ENCODE assay signal across 7 cellular contexts in genomic region chr13:97221491-97221890, GRCh38. TPM values are rescaled to one million over a fixed set of nuclear protein-coding genes. Genes with fewer than 3 reads are reported as not detected.
A peak's percentile ranks its signal among the peaks of the same experiment; 100 is the strongest.
DNase-seq lines count a peak whose midpoint lies in the region; ATAC-seq and TF ChIP-seq lines count a peak whose summit lies in the region.

No MANE protein-coding gene starts in this region.

- no peak for ATAC-seq in activated B cell treated with CpG ODN at 0.5 μM for 24 hours (ENCODE audit: low read depth)
- no peak for ATAC-seq in GM19328 (IDR thresholded peaks at IDR 0.05; ENCODE audit: unreplicated experiment)

- H3K27ac ChIP-seq in iPS-18a (ENCODE audit: low read length): no peak overlapping the region
- peak overlapping the region; percentile 95 for H3K27ac ChIP-seq in smooth muscle cell (ENCODE audit: low read depth)

- intact Hi-C loops in activated B cell treated with CpG ODN at 0.5 μM for 24 hours (cut with micrococcal nuclease): loop anchor here (5.0 to 10.0 kb wide), 3 partner anchors 121 to 1863 kb away; no protein-coding TSS in a partner anchor

- H2AFZ ChIP-seq in smooth muscle cell (ENCODE audit: low read depth): no peak overlapping the region

- peaks cover 40% of the 10 kb centered on the region for H3K79me2 ChIP-seq in smooth muscle cell (ENCODE audit: low read depth)

- TF ChIP-seq CTCF in HFF-Myc (IDR thresholded peaks at IDR 0.05; ENCODE audit: low read depth, low read length, missing control alignments) (no peak), activated B cell treated with CpG ODN at 0.5 μM for 24 hours (IDR thresholded peaks at IDR 0.05) (no peak), smooth muscle cell (IDR thresholded peaks at IDR 0.05; ENCODE audit: borderline replicate concordance, insufficient read depth, poor library complexity, severe bottlenecking) (no peak)

- peaks cover 7% of the 10 kb centered on the region for H3K36me3 Mint-ChIP-seq in activated B cell treated with CpG ODN at 0.5 μM for 24 hours (ENCODE audit: low read depth)

- no peaks in the 10 kb centered on the region for H3K36me3 ChIP-seq in iPS-18a (ENCODE audit: control insufficient read depth, low read depth, low read length)
- H3K36me3 ChIP-seq in smooth muscle cell (ENCODE audit: low read depth): no peaks in the 10 kb centered on the region

- peak overlapping the region; percentile 89 for H3K4me3 Mint-ChIP-seq in activated B cell treated with CpG ODN at 0.5 μM for 24 hours

- 84% methylated on average over 6 of the region's 6 CpGs for WGBS in smooth muscle cell (ENCODE audit: low lambda C conversion rate)

- H3K4me3 ChIP-seq in HFF-Myc (replicated peaks; ENCODE audit: low read depth, low read length) (peak overlapping the region; percentile 65), iPS-18a (ENCODE audit: low read length) (peak overlapping the region; percentile 81), smooth muscle cell (peak overlapping the region; percentile 82)

- H3K9ac ChIP-seq in iPS-18a (ENCODE audit: low read length) (no peak overlapping the region), smooth muscle cell (ENCODE audit: low read depth) (no peak overlapping the region)

- H3K27ac Mint-ChIP-seq in activated B cell treated with CpG ODN at 0.5 μM for 24 hours: peak overlapping the region; percentile 85

- H3K27me3 ChIP-seq in iPS-18a (ENCODE audit: control insufficient read depth, insufficient read depth, low read length): peaks cover 42% of the 10 kb centered on the region
- H3K27me3 ChIP-seq in smooth muscle cell (ENCODE audit: low read depth): no peaks in the 10 kb centered on the region

- peaks cover 29% of the 10 kb centered on the region for H3K4me1 ChIP-seq in iPS-18a (ENCODE audit: control insufficient read depth, low read depth, low read length)
- H3K4me1 ChIP-seq in smooth muscle cell (ENCODE audit: low read depth): peaks cover 22% of the 10 kb centered on the region

- H3K9me3 ChIP-seq in iPS-18a (ENCODE audit: control insufficient read depth, low read depth, low read length) (no peaks in the 10 kb centered on the region), smooth muscle cell (replicated peaks; ENCODE audit: low read depth) (no peaks in the 10 kb centered on the region)

- peaks cover 19% of the 10 kb centered on the region for H4K20me1 ChIP-seq in smooth muscle cell (ENCODE audit: low read depth)

- no peaks in the 10 kb centered on the region for H3K9me3 Mint-ChIP-seq in activated B cell treated with CpG ODN at 0.5 μM for 24 hours

- no peaks in the 10 kb centered on the region for H3K27me3 Mint-ChIP-seq in activated B cell treated with CpG ODN at 0.5 μM for 24 hours

- peak overlapping the region; percentile 95 for H3K4me2 ChIP-seq in smooth muscle cell

- CTCF ChIA-PET in activated B cell treated with CpG ODN at 0.5 μM for 24 hours (lab: Charles Lee): interaction anchor here (2.9 kb wide), 1 partner anchor 112 kb away, joined by 8 read pairs; no protein-coding TSS in a partner anchor

- POLR2A ChIA-PET in activated B cell treated with CpG ODN at 0.5 μM for 24 hours (lab: Charles Lee): interaction anchor here (0.8 to 3.7 kb wide), 4 partner anchors 11 to 228 kb away, joined by 3 to 29 read pairs (median 4); partner anchors contain the start of gene RAP2A

- no peak for DNase-seq in HFF-Myc (ENCODE audit: extremely low read depth, low read depth)
- no peak for DNase-seq in activated B cell treated with CpG ODN at 0.5 μM for 24 hours
- DNase-seq in smooth muscle cell (lab: John Stamatoyannopoulos, UW; ENCODE audit: unreplicated experiment): no peak
- no peak for DNase-seq in ecto neural progenitor cell (ENCODE audit: low spot score)
- no peak for DNase-seq in activated CD4-positive, CD25-positive, alpha-beta regulatory T cell treated with anti-CD3 and anti-CD28 coated beads, Interleukin-2, amount 50 U/mL, for 72 hours

- H3K4me1 Mint-ChIP-seq in activated B cell treated with CpG ODN at 0.5 μM for 24 hours: peaks cover 44% of the 10 kb centered on the region

- peaks cover 5% of the 10 kb centered on the region for H3F3A ChIP-seq in smooth muscle cell (ENCODE audit: low read depth)

RNA-seq across cellular contexts. Expression of gene MBNL2, which starts 0.6 kb away (rescaled TPM):
- total RNA-seq in activated B cell treated with CpG ODN at 0.5 μM for 24 hours (15.3 and 18.8 TPM in 2 replicates), smooth muscle cell (120 and 147 TPM in 2 replicates)
- 33.7 and 34.9 TPM in 2 replicates for polyA plus RNA-seq in smooth muscle cell
